Comparison of ENCODE assay signal across 1 cellular context in genomic region chr3:24242012-24242698, GRCh38.
A peak's percentile ranks its signal among the peaks of the same experiment; 100 is the strongest.
TF ChIP-seq lines count a peak whose summit lies in the region.

No MANE protein-coding gene starts in this region.

TF ChIP-seq in SK-N-SH, 30 proteins besides CTCF, POLR2A, EP300 and RAD21 (continued from another document):
- TF ChIP-seq REST (IDR thresholded peaks at IDR 0.05; ENCODE audit: low read depth, low read length): no peak
- no peak for TF ChIP-seq CHD2 (IDR thresholded peaks at IDR 0.05; ENCODE audit: low read length, partially characterized antibody)
- TF ChIP-seq RXRA (IDR thresholded peaks at IDR 0.05; ENCODE audit: borderline replicate concordance, low read depth): peak; percentile 22; the same call in 1 of the 2 replicates
- peak; percentile 77 for TF ChIP-seq MAX (IDR thresholded peaks at IDR 0.05; ENCODE audit: low read depth)
- TF ChIP-seq FOXJ3 (CRISPR knock-in tag; IDR thresholded peaks at IDR 0.05): no peak
- peak; percentile 85 for TF ChIP-seq TCF12 (IDR thresholded peaks at IDR 0.05)
- TF ChIP-seq USF1 (IDR thresholded peaks at IDR 0.05; ENCODE audit: borderline replicate concordance, low read depth): no peak
- no peak for TF ChIP-seq NRF1 (IDR thresholded peaks at IDR 0.05; ENCODE audit: low read depth, low read length)
- peak; percentile 79 for TF ChIP-seq JUND (IDR thresholded peaks at IDR 0.05)
- no peak; the same call in 1 of the 2 replicates for TF ChIP-seq SMC3 (IDR thresholded peaks at IDR 0.05; ENCODE audit: low read depth, low read length)
- TF ChIP-seq FOSL2 (IDR thresholded peaks at IDR 0.05; ENCODE audit: borderline replicate concordance, low read depth): peak; percentile 71
- no peak for TF ChIP-seq MXI1 (IDR thresholded peaks at IDR 0.05; ENCODE audit: low read depth, low read length)
- peak; percentile 38; the same call in 1 of the 2 replicates for TF ChIP-seq FOXM1 (IDR thresholded peaks at IDR 0.05; ENCODE audit: low read depth)
- TF ChIP-seq POLR2AphosphoS5 (IDR thresholded peaks at IDR 0.05; ENCODE audit: low read depth, low read length): no peak
- TF ChIP-seq SIN3A (IDR thresholded peaks at IDR 0.05; ENCODE audit: borderline replicate concordance, low read depth, low read length): peak; percentile 52; the same call in 1 of the 2 replicates
- TF ChIP-seq MEF2A (IDR thresholded peaks at IDR 0.05; ENCODE audit: borderline replicate concordance, low read depth): no peak
- TF ChIP-seq ELF1 (IDR thresholded peaks at IDR 0.05): no peak
- peak; percentile 64; the same call in 1 of the 2 replicates for TF ChIP-seq NFIC (IDR thresholded peaks at IDR 0.05; ENCODE audit: borderline replicate concordance)
- no peak for TF ChIP-seq GATA2 (CRISPR knock-in tag; IDR thresholded peaks at IDR 0.05)
